ENCODE assay signal across 14 cellular contexts in the genomic region with DNA sequence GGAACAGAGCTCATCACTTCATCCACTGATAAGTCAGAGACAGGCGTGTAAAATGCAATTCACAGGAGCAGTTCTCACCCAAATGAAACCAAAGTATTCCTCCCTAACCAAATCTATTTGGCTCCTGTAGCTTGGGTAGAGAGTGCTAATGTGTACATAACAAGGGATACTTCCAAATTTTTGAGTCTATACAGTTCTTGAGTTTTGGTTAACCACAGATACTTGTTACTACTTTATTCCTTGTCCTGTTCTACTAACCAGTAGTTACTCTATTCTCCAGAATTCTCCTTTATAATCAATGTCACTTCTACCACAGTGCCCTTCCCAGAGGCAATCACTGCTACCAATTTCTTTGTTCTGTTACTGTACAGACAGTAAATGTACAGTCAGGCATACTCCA. TPM values are rescaled to one million over a fixed set of nuclear protein-coding genes. Genes with fewer than 3 reads are reported as not detected.
A peak's percentile ranks its signal among the peaks of the same experiment; 100 is the strongest.
DNase-seq lines count a peak whose midpoint lies in the region; ATAC-seq and TF ChIP-seq lines count a peak whose summit lies in the region.
"Had no signal": no experiment of that assay in that cellular context is flagged by ENCODE, and none has a peak within 500 bp of the region (broad histone marks: within the 10 kb centered on the region; RNA-seq: fewer than 3 reads in every experiment).

No MANE protein-coding gene starts in this region.

- no peaks in the 10 kb centered on the region for H3K27me3 ChIP-seq in CD4-positive, alpha-beta T cell (ENCODE audit: control insufficient read depth, insufficient read depth, low read length)
- H3K27me3 ChIP-seq in DOHH2 (ENCODE audit: control insufficient read depth, low read length) (no peaks in the 10 kb centered on the region), gastroesophageal sphincter (no peaks in the 10 kb centered on the region)
- H3K27me3 ChIP-seq: heart left ventricle had no signal

- no peaks in the 10 kb centered on the region for H3K9me2 ChIP-seq in DOHH2 (replicated peaks; ENCODE audit: control insufficient read depth, low read length)

- TF ChIP-seq EP300 in gastroesophageal sphincter (IDR thresholded peaks at IDR 0.05), result no peak

- H3K4me1 ChIP-seq in DOHH2 (ENCODE audit: control insufficient read depth, low read length), result peaks cover 64% of the 10 kb centered on the region
- peaks cover 0 to 59% (median 2%) of the 10 kb centered on the region in 3 donors for H3K4me1 ChIP-seq in gastroesophageal sphincter

- peaks cover 78% of the 10 kb centered on the region for H3K36me3 Mint-ChIP-seq in CD4-positive, alpha-beta T cell (ENCODE audit: low read depth)
- peaks cover 78% of the 10 kb centered on the region for H3K36me3 Mint-ChIP-seq in activated T-helper 17 cell treated with anti-CD3 and anti-CD28 coated beads, Interleukin-2, amount 50 U/mL, for 72 hours (ENCODE audit: low read depth)
- peaks cover 22% of the 10 kb centered on the region for H3K36me3 Mint-ChIP-seq in nephron progenitor cell (ENCODE audit: low read depth)
- H3K36me3 Mint-ChIP-seq in osteocyte (ENCODE audit: unreplicated experiment), result peaks cover 15% of the 10 kb centered on the region

- peak overlapping the region; percentile 36 for H3K4me3 Mint-ChIP-seq in CD4-positive, alpha-beta T cell
- H3K4me3 Mint-ChIP-seq in activated T-helper 17 cell treated with anti-CD3 and anti-CD28 coated beads, Interleukin-2, amount 50 U/mL, for 72 hours, result peak overlapping the region; percentile 49
- H3K4me3 Mint-ChIP-seq in nephron progenitor cell (no peak overlapping the region), osteocyte (ENCODE audit: unreplicated experiment) (no peak overlapping the region)

- POLR2A ChIA-PET in CD4-positive, alpha-beta T cell (lab: Charles Lee), result interaction anchor here (0.6 to 1.8 kb wide), 4 partner anchors 8 to 51 kb away, joined by 3 to 10 read pairs (median 6); no protein-coding TSS in a partner anchor

- no peak for ATAC-seq in CD4-positive, alpha-beta T cell (ENCODE audit: poor library complexity)
- ATAC-seq in activated T-helper 17 cell treated with anti-CD3 and anti-CD28 coated beads, Interleukin-2, amount 50 U/mL, for 72 hours (replicated peaks), result peak; percentile 55
- ATAC-seq in gastroesophageal sphincter, result no peak
- ATAC-seq: esophagus mucosa, heart left ventricle had no signal

- no peaks in the 10 kb centered on the region for H3K27me3 Mint-ChIP-seq in CD4-positive, alpha-beta T cell
- H3K27me3 Mint-ChIP-seq in activated T-helper 17 cell treated with anti-CD3 and anti-CD28 coated beads, Interleukin-2, amount 50 U/mL, for 72 hours, result no peaks in the 10 kb centered on the region
- H3K27me3 Mint-ChIP-seq in nephron progenitor cell (ENCODE audit: low read depth, poor library complexity) (no peaks in the 10 kb centered on the region), osteocyte (ENCODE audit: unreplicated experiment) (no peaks in the 10 kb centered on the region)

- H3K27ac Mint-ChIP-seq in CD4-positive, alpha-beta T cell, result peak overlapping the region; percentile 5
- H3K27ac Mint-ChIP-seq in activated T-helper 17 cell treated with anti-CD3 and anti-CD28 coated beads, Interleukin-2, amount 50 U/mL, for 72 hours, result peak overlapping the region; percentile 67
- H3K27ac Mint-ChIP-seq in nephron progenitor cell (peak overlapping the region; percentile 35), osteocyte (ENCODE audit: unreplicated experiment) (no peak overlapping the region)

- intact Hi-C loops in CD4-positive, alpha-beta T cell (cut with DNase I, micrococcal nuclease), result loop anchor here in 1 of 2 experiments (10.0 kb wide), 1 partner anchor 53 kb away; the partner anchor contains the start of gene ELF1

- no peak overlapping the region for H3K27ac ChIP-seq in CD4-positive, alpha-beta T cell (ENCODE audit: low read depth, low read length)
- H3K27ac ChIP-seq in DOHH2 (ENCODE audit: low read depth, low read length), result peak overlapping the region; percentile 80
- H3K27ac ChIP-seq in gastroesophageal sphincter, result peak overlapping the region in 1 of 4 donors; percentile 8
- H3K27ac ChIP-seq: C4-2B, coronary artery had no signal

- no peak for TF ChIP-seq CTCF in CD4-positive, alpha-beta T cell (IDR thresholded peaks at IDR 0.05)
- no peak for TF ChIP-seq CTCF in DOHH2 (IDR thresholded peaks at IDR 0.05; ENCODE audit: low read depth, low read length, poor library complexity, severe bottlenecking)
- no peak for TF ChIP-seq CTCF in nephron progenitor cell (IDR thresholded peaks at IDR 0.05)
- no peak for TF ChIP-seq CTCF in gastroesophageal sphincter (IDR thresholded peaks at IDR 0.05)
- TF ChIP-seq CTCF in osteocyte (IDR thresholded peaks at IDR 0.05), result no peak

- H3K4me3 ChIP-seq in DOHH2 (ENCODE audit: low read length) (peak overlapping the region; percentile 60), gastroesophageal sphincter (no peak overlapping the region)
- H3K4me3 ChIP-seq: coronary artery, heart left ventricle had no signal

- H4K20me1 ChIP-seq in DOHH2 (ENCODE audit: control insufficient read depth, insufficient read depth, low read depth, low read length), result peaks cover 70% of the 10 kb centered on the region

- CTCF ChIA-PET in CD4-positive, alpha-beta T cell (lab: Charles Lee), result interaction anchor here (0.9 to 1.6 kb wide), 3 partner anchors 10 to 92 kb away, joined by 3 to 4 read pairs (median 3); no protein-coding TSS in a partner anchor

- H3K9me3 ChIP-seq in CD4-positive, alpha-beta T cell (ENCODE audit: control insufficient read depth, low read length), result no peaks in the 10 kb centered on the region
- H3K9me3 ChIP-seq in DOHH2 (ENCODE audit: control insufficient read depth, insufficient read depth, low read length) (no peaks in the 10 kb centered on the region), gastroesophageal sphincter (no peaks in the 10 kb centered on the region)
- H3K9me3 ChIP-seq: heart left ventricle had no signal

- H3K9me3 Mint-ChIP-seq in CD4-positive, alpha-beta T cell, result no peaks in the 10 kb centered on the region
- H3K9me3 Mint-ChIP-seq in activated T-helper 17 cell treated with anti-CD3 and anti-CD28 coated beads, Interleukin-2, amount 50 U/mL, for 72 hours, result no peaks in the 10 kb centered on the region
- H3K9me3 Mint-ChIP-seq in nephron progenitor cell (peaks cover 17% of the 10 kb centered on the region), osteocyte (ENCODE audit: unreplicated experiment) (no peaks in the 10 kb centered on the region)

- TF ChIP-seq POLR2A in gastroesophageal sphincter (IDR thresholded peaks at IDR 0.05), result no peak

- H3K36me3 ChIP-seq in DOHH2 (ENCODE audit: control insufficient read depth, low read length), result peaks cover 93% of the 10 kb centered on the region
- peaks cover 0 to 17% of the 10 kb centered on the region in 2 donors for H3K36me3 ChIP-seq in gastroesophageal sphincter

- peak overlapping the region; percentile 64 for H3K4me2 ChIP-seq in DOHH2 (ENCODE audit: low read length)

- 90% methylated on average over 1 of the region's 1 CpG; no CpG with 5 or more reads in 1 of the 2 donors for WGBS in gastroesophageal sphincter (ENCODE audit: low coverage in 1 of 2), 2 donors

- H3K79me2 ChIP-seq in DOHH2 (ENCODE audit: control insufficient read depth, low read length), result peaks cover 95% of the 10 kb centered on the region

- peaks cover 88% of the 10 kb centered on the region for H3K4me1 Mint-ChIP-seq in CD4-positive, alpha-beta T cell (ENCODE audit: low read depth)
- H3K4me1 Mint-ChIP-seq in activated T-helper 17 cell treated with anti-CD3 and anti-CD28 coated beads, Interleukin-2, amount 50 U/mL, for 72 hours, result peaks cover 47% of the 10 kb centered on the region
- no peaks in the 10 kb centered on the region for H3K4me1 Mint-ChIP-seq in nephron progenitor cell
- peaks cover 3% of the 10 kb centered on the region for H3K4me1 Mint-ChIP-seq in osteocyte (ENCODE audit: unreplicated experiment)

- no peak for DNase-seq in CD4-positive, alpha-beta T cell
- no peak for DNase-seq in nephron progenitor cell
- no peak for DNase-seq in osteocyte (ENCODE audit: extremely low spot score, unreplicated experiment)
- DNase-seq in amniotic stem cell (lab: John Stamatoyannopoulos, UW), result no peak
- DNase-seq: heart left ventricle; NCI-H1930; Right ventricle myocardium superior; stimulated activated CD4-positive, alpha-beta T cell treated with anti-CD3 and anti-CD28 coated beads, Interleukin-15, amount 100 ng/mL, for 24 hours had no signal

- peaks cover 44% of the 10 kb centered on the region for H3F3A ChIP-seq in DOHH2 (ENCODE audit: control insufficient read depth, insufficient read depth)

RNA-seq across cellular contexts. Expression of gene ELF1, which starts 57.3 kb away (rescaled TPM):
- 100 to 1,000 TPM; 354 to 358 TPM for total RNA-seq in CD4-positive, alpha-beta T cell
- total RNA-seq in activated T-helper 17 cell treated with anti-CD3 and anti-CD28 coated beads, Interleukin-2, amount 50 U/mL, for 72 hours, result 10 to 100 TPM; 76.0 to 80.1 TPM
- 10 to 100 TPM; 58.2 to 86.6 (median 69.3) TPM for total RNA-seq in gastroesophageal sphincter
- 52.6 and 56.8 TPM in 2 replicates for total RNA-seq in osteocyte

Comparison
In these comparisons a context has a peak if more than half of its experiments do, and no peak if none do; other contexts are left out.
1. H3K4me3 Mint-ChIP-seq: peak in CD4-positive, alpha-beta T cell (single experiment) and activated T-helper 17 cell treated with anti-CD3 and anti-CD28 coated beads, Interleukin-2, amount 50 U/mL, for 72 hours (single experiment); none in nephron progenitor cell (single experiment) and osteocyte (single experiment).